ENCODE assay signal across 11 cellular contexts in the genomic region with DNA sequence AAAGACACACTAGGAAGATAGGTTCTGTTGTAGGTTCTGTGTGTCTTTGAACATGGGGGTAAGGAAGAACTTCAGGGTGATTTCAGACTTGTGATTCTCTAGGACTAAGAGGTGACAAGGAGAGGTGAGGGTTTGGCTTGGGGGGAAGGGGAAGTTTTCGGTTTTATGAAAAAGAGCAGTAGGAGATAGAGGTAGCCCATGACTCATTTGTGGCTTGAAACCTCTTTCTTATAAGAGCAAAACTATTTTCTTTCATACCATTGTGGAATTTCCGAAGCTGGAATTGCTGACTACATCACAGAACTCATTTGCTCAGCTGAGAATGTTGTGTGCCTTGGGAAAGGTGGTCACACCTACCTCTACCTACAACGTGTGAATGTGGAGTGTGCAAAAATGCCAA. TPM values are rescaled to one million over a fixed set of nuclear protein-coding genes. Genes with fewer than 3 reads are reported as not detected.
DNase-seq lines count a peak whose midpoint lies in the region; ATAC-seq and TF ChIP-seq lines count a peak whose summit lies in the region.
"Had no signal": no experiment of that assay in that cellular context is flagged by ENCODE, and none has a peak within 500 bp of the region (broad histone marks: within the 10 kb centered on the region; RNA-seq: fewer than 3 reads in every experiment).

No MANE protein-coding gene starts in this region.

- ATAC-seq in GM21723 (IDR thresholded peaks at IDR 0.05; ENCODE audit: unreplicated experiment) = peak; percentile 31
- peak; percentile 8 for ATAC-seq in activated B cell treated with CpG ODN at 0.5 μM for 24 hours (ENCODE audit: low read depth)
- no peak for ATAC-seq in GM21737 (IDR thresholded peaks at IDR 0.05; ENCODE audit: unreplicated experiment)

- peak overlapping the region; percentile 41 to 87 (median 80) for H3K4me3 Mint-ChIP-seq in CD8-positive, alpha-beta memory T cell
- peak overlapping the region; percentile 58 for H3K4me3 Mint-ChIP-seq in activated B cell treated with CpG ODN at 0.5 μM for 24 hours

- H3K27ac ChIP-seq in CD8-positive, alpha-beta memory T cell (ENCODE audit: low read depth, low read length) = no peak overlapping the region
- H3K27ac ChIP-seq in stomach = peak overlapping the region in 1 of 5 donors; percentile 17

- H3K27me3 Mint-ChIP-seq in CD8-positive, alpha-beta memory T cell = no peaks in the 10 kb centered on the region
- H3K27me3 Mint-ChIP-seq in activated B cell treated with CpG ODN at 0.5 μM for 24 hours = no peaks in the 10 kb centered on the region

- POLR2A ChIA-PET in CD8-positive, alpha-beta memory T cell (lab: Charles Lee) = interaction anchor here (0.6 to 2.4 kb wide), 6 partner anchors 10 to 102 kb away, joined by 3 to 6 read pairs (median 3); no protein-coding TSS in a partner anchor
- POLR2A ChIA-PET in activated B cell treated with CpG ODN at 0.5 μM for 24 hours (lab: Charles Lee) (interaction anchor here (0.8 to 15.2 kb wide), 9 partner anchors 10 to 140 kb away, joined by 3 to 257 read pairs (median 5); partner anchors contain the start of gene IKZF1), HEK293T (lab: Yijun Ruan, JAX) (no interaction called here)

- peak overlapping the region; percentile 88 to 97 (median 92) for H3K27ac Mint-ChIP-seq in CD8-positive, alpha-beta memory T cell
- peak overlapping the region; percentile 87 for H3K27ac Mint-ChIP-seq in activated B cell treated with CpG ODN at 0.5 μM for 24 hours

- no peaks in the 10 kb centered on the region for H3K27me3 ChIP-seq in CD8-positive, alpha-beta memory T cell (ENCODE audit: insufficient read depth, low read length, poor library complexity, severe bottlenecking)
- H3K27me3 ChIP-seq in stomach = no peaks in the 10 kb centered on the region

- no peak for TF ChIP-seq EP300 in stomach (IDR thresholded peaks at IDR 0.05)

- no peaks in the 10 kb centered on the region for H3K36me3 Mint-ChIP-seq in CD8-positive, alpha-beta memory T cell
- no peaks in the 10 kb centered on the region for H3K36me3 Mint-ChIP-seq in activated B cell treated with CpG ODN at 0.5 μM for 24 hours (ENCODE audit: low read depth)

- peaks cover 100% of the 10 kb centered on the region for H3K4me1 ChIP-seq in CD8-positive, alpha-beta memory T cell (ENCODE audit: insufficient read depth, low read length)
- peaks cover 0 to 16% (median 4%) of the 10 kb centered on the region in 4 donors for H3K4me1 ChIP-seq in stomach

- no peaks in the 10 kb centered on the region for H3K36me3 ChIP-seq in CD8-positive, alpha-beta memory T cell (ENCODE audit: insufficient read depth, low read length)
- no peaks in the 10 kb centered on the region for H3K36me3 ChIP-seq in stomach

- TF ChIP-seq CTCF in activated B cell treated with CpG ODN at 0.5 μM for 24 hours (IDR thresholded peaks at IDR 0.05) = no peak
- no peak for TF ChIP-seq CTCF in stomach (IDR thresholded peaks at IDR 0.05)

- no peaks in the 10 kb centered on the region for H3K9me3 ChIP-seq in CD8-positive, alpha-beta memory T cell (ENCODE audit: low read length)
- no peaks in the 10 kb centered on the region for H3K9me3 ChIP-seq in stomach

- CTCF ChIA-PET in CD8-positive, alpha-beta memory T cell (lab: Charles Lee) = interaction anchor here (1.1 to 6.2 kb wide), 10 partner anchors 9 to 103 kb away, joined by 3 to 50 read pairs (median 4); partner anchors contain the start of gene IKZF1
- CTCF ChIA-PET in activated B cell treated with CpG ODN at 0.5 μM for 24 hours (lab: Charles Lee) = interaction anchor here (0.9 to 1.2 kb wide), 2 partner anchors 9 to 77 kb away, joined by 3 read pairs; no protein-coding TSS in a partner anchor
- CTCF ChIA-PET in HEK293T (lab: Yijun Ruan, JAX) = no interaction called here

- H3K4me1 Mint-ChIP-seq in CD8-positive, alpha-beta memory T cell = peaks cover 99 to 100% (median 100%) of the 10 kb centered on the region in 3 donors
- peaks cover 97% of the 10 kb centered on the region for H3K4me1 Mint-ChIP-seq in activated B cell treated with CpG ODN at 0.5 μM for 24 hours

- peak overlapping the region; percentile 3 for H3K4me3 ChIP-seq in CD8-positive, alpha-beta memory T cell (ENCODE audit: low read length)
- no peak overlapping the region for H3K4me3 ChIP-seq in stomach

- 47 to 52% (median 48%) methylated on average over 3 of the region's 3 CpGs for WGBS in stomach, 5 donors

- intact Hi-C loops in activated B cell treated with CpG ODN at 0.5 μM for 24 hours (cut with micrococcal nuclease) (loop anchor here (1.0 to 5.0 kb wide), 5 partner anchors 9 to 147 kb away; no protein-coding TSS in a partner anchor), stomach (cut with DNase I; ENCODE audit: low total_unique reads) (no loop called here), head of caudate nucleus (cut with DNase I) (no loop called here)

- peak in 3 of 5 donors; percentile 9 to 56 (median 26) for DNase-seq in CD8-positive, alpha-beta memory T cell
- DNase-seq in activated B cell treated with CpG ODN at 0.5 μM for 24 hours = no peak
- DNase-seq in effector CD4-positive, alpha-beta T cell = peak; percentile 40
- DNase-seq in stomach = no peak
- DNase-seq in HEK293T (ENCODE audit: extremely low spot score) = no peak
- DNase-seq in head of caudate nucleus = no peak
- DNase-seq: NCI-H510A, T-helper 9 cell had no signal

- TF ChIP-seq POLR2A in stomach (IDR thresholded peaks at IDR 0.05) = no peak

- H3K9me3 Mint-ChIP-seq in CD8-positive, alpha-beta memory T cell = no peaks in the 10 kb centered on the region
- H3K9me3 Mint-ChIP-seq in activated B cell treated with CpG ODN at 0.5 μM for 24 hours = no peaks in the 10 kb centered on the region

TF ChIP-seq in HEK293T, 16 proteins besides CTCF, POLR2A, EP300 and RAD21:
- no peak for TF ChIP-seq LEF1 (IDR thresholded peaks at IDR 0.05; ENCODE audit: borderline replicate concordance)
- no peak for TF ChIP-seq ELF4 (IDR thresholded peaks at IDR 0.05)
TF ChIP-seq in HEK293T: peak in this region for 0.

RNA-seq across cellular contexts. Expression of gene IKZF1, which starts 39.6 kb away (rescaled TPM):
- total RNA-seq in CD8-positive, alpha-beta memory T cell = 100 to 1,000 TPM; 225 to 226 TPM
- 238 TPM for polyA plus RNA-seq in CD8-positive, alpha-beta memory T cell
- total RNA-seq in activated B cell treated with CpG ODN at 0.5 μM for 24 hours = 301 and 325 TPM in 2 replicates
- total RNA-seq in stomach = 100 to 1,000 TPM in 1 of 5 donors, 10 to 100 TPM in 3, 1 to 10 TPM in 1; 4.5 to 139 (median 14.0) TPM
- polyA plus RNA-seq in stomach = 1 to 10 TPM; 1.5 to 6.4 (median 1.8) TPM
- total RNA-seq: renal cortical epithelial cell had no signal

Comparison
In these comparisons a context has a peak if more than half of its experiments do, and no peak if none do; other contexts are left out.
1. DNase-seq: peak in CD8-positive, alpha-beta memory T cell (3 of 5) and effector CD4-positive, alpha-beta T cell (single experiment); none in activated B cell treated with CpG ODN at 0.5 μM for 24 hours (single experiment), stomach (single experiment), HEK293T (single experiment) and head of caudate nucleus (0 of 42).